ENCODE assay signal across 1 cellular context in the genomic region with DNA sequence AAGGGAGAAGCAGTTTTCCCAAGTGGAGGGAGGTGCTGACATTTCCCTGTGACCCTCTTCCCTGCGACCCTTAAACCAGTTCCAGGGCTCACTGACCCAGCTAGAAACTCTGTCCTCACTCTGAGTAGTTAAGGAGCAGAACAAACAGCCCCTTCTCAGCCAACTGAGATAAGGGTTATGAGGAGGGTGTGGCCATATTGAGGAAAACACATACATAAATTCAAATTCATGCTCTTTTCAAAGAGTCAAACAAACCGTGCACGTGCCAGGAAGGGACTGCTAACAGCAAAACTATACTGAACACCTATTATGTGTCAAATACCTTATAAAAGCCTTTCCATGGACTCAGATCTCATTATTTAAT.
TF ChIP-seq lines count a peak whose summit lies in the region.

No MANE protein-coding gene starts in this region.

TF ChIP-seq in SK-N-SH treated with all-trans-retinoic acid at 6 μM for 48 hours, 23 proteins besides CTCF, POLR2A, EP300 and RAD21 (continued from another document):
- TF ChIP-seq CSDC2 (CRISPR knock-in tag; IDR thresholded peaks at IDR 0.05) (no peak), RARB (CRISPR knock-in tag; IDR thresholded peaks at IDR 0.05) (no peak), ZFP30 (CRISPR knock-in tag; IDR thresholded peaks at IDR 0.05) (no peak), BACH2 (CRISPR knock-in tag; IDR thresholded peaks at IDR 0.05; ENCODE audit: borderline replicate concordance) (no peak), ZNF565 (CRISPR knock-in tag; conservative IDR thresholded peaks at IDR 0.05; ENCODE audit: low read depth) (no peak), ESRRG (CRISPR knock-in tag; IDR thresholded peaks at IDR 0.05) (no peak)
- TF ChIP-seq, protein P1, sequence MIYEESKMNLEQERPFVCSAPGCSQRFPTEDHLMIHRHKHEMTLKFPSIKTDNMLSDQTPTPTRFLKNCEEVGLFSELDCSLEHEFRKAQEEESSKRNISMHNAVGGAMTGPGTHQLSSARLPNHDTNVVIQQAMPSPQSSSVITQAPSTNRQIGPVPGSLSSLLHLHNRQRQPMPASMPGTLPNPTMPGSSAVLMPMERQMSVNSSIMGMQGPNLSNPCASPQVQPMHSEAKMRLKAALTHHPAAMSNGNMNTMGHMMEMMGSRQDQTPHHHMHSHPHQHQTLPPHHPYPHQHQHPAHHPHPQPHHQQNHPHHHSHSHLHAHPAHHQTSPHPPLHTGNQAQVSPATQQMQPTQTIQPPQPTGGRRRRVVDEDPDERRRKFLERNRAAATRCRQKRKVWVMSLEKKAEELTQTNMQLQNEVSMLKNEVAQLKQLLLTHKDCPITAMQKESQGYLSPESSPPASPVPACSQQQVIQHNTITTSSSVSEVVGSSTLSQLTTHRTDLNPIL (CRISPR knock-in tag; IDR thresholded peaks at IDR 0.05; ENCODE audit: low read depth): no peak
